24 cellular contexts compared by ENCODE assay signal in the genomic region with DNA sequence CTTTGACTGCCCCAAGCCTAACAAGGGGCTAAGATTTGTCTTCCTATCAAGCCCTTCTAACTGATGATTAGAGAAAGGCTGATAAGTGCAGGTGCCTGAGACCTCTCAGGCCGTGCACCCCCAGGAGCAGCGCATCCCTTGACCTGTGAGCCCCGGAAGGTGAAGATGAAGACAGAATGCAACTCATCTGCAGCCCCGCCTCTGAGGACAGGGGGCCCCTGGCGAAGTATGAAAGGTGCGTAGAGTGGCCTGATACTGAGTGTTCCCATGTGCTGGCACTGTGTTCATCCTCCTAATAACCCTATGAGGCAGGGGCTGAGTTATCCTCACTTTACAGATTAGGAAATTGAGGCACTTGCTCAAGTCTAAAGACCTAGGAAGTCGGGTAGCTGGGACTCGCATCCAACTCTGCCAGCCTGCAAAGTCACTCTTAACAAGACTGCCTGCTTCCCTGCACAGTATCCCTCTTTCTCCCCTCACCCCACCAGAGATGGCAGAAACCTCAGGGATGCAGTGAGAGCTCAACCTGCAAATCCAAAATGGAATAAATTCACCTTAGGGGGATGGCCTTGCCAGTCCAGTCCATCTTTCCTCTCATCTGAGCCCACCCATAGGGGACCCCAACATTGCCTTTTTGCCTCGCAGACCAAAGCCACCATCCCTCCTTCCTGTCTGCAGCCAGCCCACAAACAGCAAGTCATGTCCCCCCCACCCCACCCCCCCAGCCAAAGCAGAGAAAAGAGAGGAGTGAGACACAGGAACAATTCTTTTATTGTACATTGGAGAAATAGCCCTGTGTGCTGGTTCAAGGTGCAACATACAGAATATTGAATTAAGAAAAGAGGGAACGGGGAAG. TPM values are rescaled to one million over a fixed set of nuclear protein-coding genes. Genes with fewer than 3 reads are reported as not detected.
DNase-seq lines count a peak whose midpoint lies in the region; ATAC-seq, FAIRE-seq and TF ChIP-seq lines count a peak whose summit lies in the region.
"Had no signal": no experiment of that assay in that cellular context is flagged by ENCODE, and none has a peak within 500 bp of the region (broad histone marks: within the 10 kb centered on the region; RNA-seq: fewer than 3 reads in every experiment).

No MANE protein-coding gene starts in this region.

- no peak for ATAC-seq in HG03135 (IDR thresholded peaks at IDR 0.05; ENCODE audit: unreplicated experiment)
- ATAC-seq: activated CD8-positive, alpha-beta T cell treated with anti-CD3 and anti-CD28 coated beads, Interleukin-2, amount 10 ng/mL, durations not matched to agents 7 days and 5 days; activated naive CD4-positive, alpha-beta T cell treated with anti-CD3 and anti-CD28 coated beads, Interleukin-2, amount 50 U/mL, for 72 hours; psoas muscle had no signal

- peaks cover 18% of the 10 kb centered on the region for H4K20me1 ChIP-seq in keratinocyte (ENCODE audit: control insufficient read depth, extremely low read depth, insufficient read depth, low read length)

- H3K9ac ChIP-seq in keratinocyte (ENCODE audit: control insufficient read depth, extremely low read depth, insufficient read depth, low read length), result no peak overlapping the region

- BruUV-seq in Caco-2 (replicated peaks; lab: Mats Ljungman, UMichigan), result no TSS peak

- H3K9me3 Mint-ChIP-seq in Caco-2 (ENCODE audit: unreplicated experiment), result no peaks in the 10 kb centered on the region
- H3K9me3 Mint-ChIP-seq: activated B cell treated with CpG ODN at 0.5 μM for 24 hours; activated naive CD4-positive, alpha-beta T cell treated with anti-CD3 and anti-CD28 coated beads, Interleukin-2, amount 50 U/mL, for 72 hours; CD4-positive, alpha-beta memory T cell; dendritic cell treated with granulocyte-macrophage colony-stimulating factor and Interleukin-4, amounts not matched to agents 40 ng/mL and 50 ng/mL, for 4 days; naive B cell; T-helper 1 cell treated with Interleukin-12 subunit alpha and Interleukin-12 subunit beta and Interleukin-4 antibody, amounts not matched to agents 30 μg/mL and 1 μg/mL, for 36 hours had no signal

- peak overlapping the region; percentile 23 for H3K4me2 ChIP-seq in keratinocyte (ENCODE audit: control insufficient read depth, extremely low read depth, insufficient read depth, low read depth, low read length)

- H3K27ac ChIP-seq in VCaP, result peak overlapping the region; percentile 98
- no peak overlapping the region for H3K27ac ChIP-seq in keratinocyte (ENCODE audit: control insufficient read depth, insufficient read depth, low read length)
- H3K27ac ChIP-seq in WERI-Rb-1, result no peak overlapping the region
- H3K27ac ChIP-seq: brain microvascular endothelial cell, left ventricle myocardium inferior, psoas muscle, testis had no signal

- no peaks in the 10 kb centered on the region for H3K27me3 Mint-ChIP-seq in Caco-2 (ENCODE audit: insufficient read depth, unreplicated experiment)

- TF ChIP-seq CTCF in Caco-2 (IDR thresholded peaks at IDR 0.05; ENCODE audit: insufficient read depth in 1 of 2, low read depth in 1 of 2, low read length in 1 of 2, severe bottlenecking in 1 of 2, unreplicated experiment in 1 of 2) (no peak), VCaP (conservative IDR thresholded peaks at IDR 0.05) (no peak), keratinocyte (optimal IDR thresholded peaks at IDR 0.05 in 1 of 3, IDR thresholded peaks at IDR 0.05 in 1 of 3, conservative IDR thresholded peaks at IDR 0.05 in 1 of 3; ENCODE audit: extremely low read depth in 1 of 3, insufficient read depth in 2 of 3, low read length in 3 of 3) (no peak), WERI-Rb-1 (IDR thresholded peaks at IDR 0.05; ENCODE audit: low read depth, low read length) (no peak)

- H3K27ac Mint-ChIP-seq in Caco-2 (ENCODE audit: unreplicated experiment), result peak overlapping the region; percentile 82
- H3K27ac Mint-ChIP-seq: activated B cell treated with CpG ODN at 0.5 μM for 24 hours; activated CD8-positive, alpha-beta T cell treated with anti-CD3 and anti-CD28 coated beads, Interleukin-2, amount 10 ng/mL, durations not matched to agents 7 days and 5 days; activated naive CD4-positive, alpha-beta T cell treated with anti-CD3 and anti-CD28 coated beads, Interleukin-2, amount 50 U/mL, for 72 hours; dendritic cell treated with granulocyte-macrophage colony-stimulating factor and Interleukin-4, amounts not matched to agents 40 ng/mL and 50 ng/mL, for 4 days; naive B cell; T-helper 1 cell treated with Interleukin-12 subunit alpha and Interleukin-12 subunit beta and Interleukin-4 antibody, amounts not matched to agents 30 μg/mL and 1 μg/mL, for 36 hours had no signal

- H3K36me3 Mint-ChIP-seq in Caco-2 (ENCODE audit: insufficient read depth, unreplicated experiment), result peaks cover 17% of the 10 kb centered on the region
- H3K36me3 Mint-ChIP-seq: CD4-positive, alpha-beta memory T cell had no signal

- POLR2A ChIA-PET in Caco-2 (lab: Charles Lee), result interaction anchor here (0.6 kb wide), 1 partner anchor 600 kb away, joined by 6 read pairs; no protein-coding TSS in a partner anchor

- H3K9me1 ChIP-seq in keratinocyte (ENCODE audit: control insufficient read depth, extremely low read depth, insufficient read depth, low read length), result peaks cover 3% of the 10 kb centered on the region

- H3K4me1 Mint-ChIP-seq in Caco-2 (ENCODE audit: low read depth, unreplicated experiment), result peaks cover 47% of the 10 kb centered on the region

- H2AFZ ChIP-seq in keratinocyte (ENCODE audit: control insufficient read depth, low read length), result no peak overlapping the region

- H3K9me3 ChIP-seq in Caco-2, result no peaks in the 10 kb centered on the region
- no peaks in the 10 kb centered on the region for H3K9me3 ChIP-seq in keratinocyte (ENCODE audit: control insufficient read depth, low read depth, low read length)
- no peaks in the 10 kb centered on the region for H3K9me3 ChIP-seq in WERI-Rb-1 (ENCODE audit: severe bottlenecking)
- H3K9me3 ChIP-seq: left ventricle myocardium inferior, psoas muscle, spleen, testis had no signal

- DNase-seq in Caco-2 (no peak), keratinocyte (ENCODE audit: low read depth, low spot score) (no peak), pons (ENCODE audit: low spot score) (peak; percentile 51), NCI-H345 treated with DMSO at 0.1 percent for 48 hours (lab: John Stamatoyannopoulos, UW; ENCODE audit: unreplicated experiment) (no peak), WERI-Rb-1 (no peak), NCI-H2107 treated with DMSO at 0.1 percent for 48 hours (lab: John Stamatoyannopoulos, UW; ENCODE audit: unreplicated experiment) (no peak)
- DNase-seq: activated B cell treated with CpG ODN at 0.5 μM for 24 hours; activated CD8-positive, alpha-beta T cell treated with anti-CD3 and anti-CD28 coated beads, Interleukin-2, amount 10 ng/mL, durations not matched to agents 7 days and 5 days; activated T-cell treated with anti-CD3 and anti-CD28 coated beads, Interleukin-2, amount 50 U/mL, for 48 hours; brain microvascular endothelial cell; CD4-positive, alpha-beta memory T cell; erythroblast; left ventricle myocardium inferior; naive B cell; NCI-H446 treated with DMSO at 0.1 percent for 48 hours; psoas muscle; Right ventricle myocardium superior; spleen; testis had no signal

- FAIRE-seq in keratinocyte (lab: Jason Lieb, UNC), result no peak

- H3K4me3 Mint-ChIP-seq in Caco-2 (ENCODE audit: unreplicated experiment), result peak overlapping the region; percentile 76
- H3K4me3 Mint-ChIP-seq: activated B cell treated with CpG ODN at 0.5 μM for 24 hours; activated CD8-positive, alpha-beta T cell treated with anti-CD3 and anti-CD28 coated beads, Interleukin-2, amount 10 ng/mL, durations not matched to agents 7 days and 5 days; dendritic cell treated with granulocyte-macrophage colony-stimulating factor and Interleukin-4, amounts not matched to agents 40 ng/mL and 50 ng/mL, for 4 days; T-helper 1 cell treated with Interleukin-12 subunit alpha and Interleukin-12 subunit beta and Interleukin-4 antibody, amounts not matched to agents 30 μg/mL and 1 μg/mL, for 36 hours had no signal

- CTCF ChIA-PET in Caco-2 (lab: Charles Lee), result interaction anchor here (0.6 kb wide), 1 partner anchor 9 kb away, joined by 6 read pairs; no protein-coding TSS in a partner anchor

- peaks cover 24% of the 10 kb centered on the region for H3K79me2 ChIP-seq in keratinocyte (ENCODE audit: control insufficient read depth, insufficient read depth, low read length)

- H3K27me3 ChIP-seq in Caco-2 (replicated peaks; ENCODE audit: control insufficient read depth, insufficient read depth, low read length) (no peaks in the 10 kb centered on the region), keratinocyte (ENCODE audit: control insufficient read depth, extremely low read depth, insufficient read depth, low read length) (peaks cover under 1% of the 10 kb centered on the region), WERI-Rb-1 (ENCODE audit: insufficient read depth, low read depth, severe bottlenecking) (peaks cover 53% of the 10 kb centered on the region)
- H3K27me3 ChIP-seq: testis had no signal

- dilution Hi-C loops in keratinocyte (cut with MboI; ENCODE audit: extremely low pct_ligation_motif_present, low sequenced_read_pairs), result no loop called here

- intact Hi-C loops in Caco-2 (cut with micrococcal nuclease; ENCODE audit: unreplicated experiment), result no loop called here

- H3K4me1 ChIP-seq in Caco-2, result peaks cover 56% of the 10 kb centered on the region
- peaks cover 30% of the 10 kb centered on the region for H3K4me1 ChIP-seq in keratinocyte (ENCODE audit: control insufficient read depth, extremely low read depth, insufficient read depth, low read length)

- 0 out of 2 replicates have a peak, but pooled peaks cover 1% of the 10 kb centered on the region for H3K36me3 ChIP-seq in Caco-2 (ENCODE audit: control insufficient read depth, insufficient read depth, low read length)
- H3K36me3 ChIP-seq in keratinocyte (ENCODE audit: control insufficient read depth in 2 of 2, extremely low read depth in 1 of 2, insufficient read depth in 2 of 2, low read length in 2 of 2), result no peaks in the 10 kb centered on the region
- no peaks in the 10 kb centered on the region for H3K36me3 ChIP-seq in WERI-Rb-1
- H3K36me3 ChIP-seq: brain microvascular endothelial cell, left ventricle myocardium inferior, spleen had no signal

- no peak overlapping the region for H3K4me3 ChIP-seq in Caco-2 (ENCODE audit: low read depth, low read length)
- H3K4me3 ChIP-seq in keratinocyte (ENCODE audit: control insufficient read depth in 2 of 3, extremely low read depth in 1 of 3, insufficient read depth in 2 of 3, low read depth in 1 of 3, low read length in 3 of 3), result no peak overlapping the region
- no peak overlapping the region for H3K4me3 ChIP-seq in WERI-Rb-1 (ENCODE audit: low read depth, low read length)
- H3K4me3 ChIP-seq: left ventricle myocardium inferior, psoas muscle, spleen, testis had no signal

RNA-seq across cellular contexts. Expression of a gene that starts 4.1 kb away (rescaled TPM):
- 47.5 and 55.0 TPM in 2 replicates for total RNA-seq in Caco-2 (2022)
- polyA plus RNA-seq in keratinocyte, result 17.3 to 49.8 TPM (median 46.0 TPM) in 3 replicates
- polyA plus RNA-seq in keratinocyte (2011; ENCODE audit: low read depth), result 106 TPM
- polyA plus RNA-seq in keratinocyte (2011; cell fraction: cytosol; rRNA removed), result 43.1 and 64.9 TPM in 2 replicates
- polyA plus RNA-seq in keratinocyte (2011; cell fraction: nucleus; rRNA removed), result 12.8 and 20.0 TPM in 2 replicates
- 78.2 and 78.6 TPM in 2 replicates for polyA plus RNA-seq in keratinocyte (2012; ENCODE audit: low replicate concordance)
- polyA minus RNA-seq in keratinocyte, result 3.5 to 36.2 TPM (median 12.1 TPM) in 3 replicates
- 31.1 TPM for polyA minus RNA-seq in keratinocyte (2011; cell fraction: cytosol; rRNA and poly(A)+ RNA removed)
- 2.8 and 6.6 TPM in 2 replicates for polyA minus RNA-seq in keratinocyte (2011; cell fraction: nucleus; rRNA and poly(A)+ RNA removed)

RNA-seq across cellular contexts. Expression of a gene that starts 26.1 kb away (rescaled TPM):
- 18.3 and 18.7 TPM in 2 replicates for total RNA-seq in Caco-2 (2022)
- polyA plus RNA-seq in keratinocyte, result 28.2 to 41.8 TPM (median 40.4 TPM) in 3 replicates
- 8.4 TPM for polyA plus RNA-seq in keratinocyte (2011; ENCODE audit: low read depth)
- 18.9 and 20.8 TPM in 2 replicates for polyA plus RNA-seq in keratinocyte (2011; cell fraction: cytosol; rRNA removed)
- 56.1 and 60.2 TPM in 2 replicates for polyA plus RNA-seq in keratinocyte (2011; cell fraction: nucleus; rRNA removed)
- 33.5 and 38.1 TPM in 2 replicates for polyA plus RNA-seq in keratinocyte (2012; ENCODE audit: low replicate concordance)
- 30.2 to 60.4 TPM (median 43.3 TPM) in 3 replicates for polyA minus RNA-seq in keratinocyte
- 39.5 TPM for polyA minus RNA-seq in keratinocyte (2011; cell fraction: cytosol; rRNA and poly(A)+ RNA removed)
- 44.6 and 48.6 TPM in 2 replicates for polyA minus RNA-seq in keratinocyte (2011; cell fraction: nucleus; rRNA and poly(A)+ RNA removed)
